In genomic region chr15:82809308-82810060, GRCh38 we compare ENCODE assay signal across 1 cellular context.
TF ChIP-seq lines count a peak whose summit lies in the region.

A gene with protein sequence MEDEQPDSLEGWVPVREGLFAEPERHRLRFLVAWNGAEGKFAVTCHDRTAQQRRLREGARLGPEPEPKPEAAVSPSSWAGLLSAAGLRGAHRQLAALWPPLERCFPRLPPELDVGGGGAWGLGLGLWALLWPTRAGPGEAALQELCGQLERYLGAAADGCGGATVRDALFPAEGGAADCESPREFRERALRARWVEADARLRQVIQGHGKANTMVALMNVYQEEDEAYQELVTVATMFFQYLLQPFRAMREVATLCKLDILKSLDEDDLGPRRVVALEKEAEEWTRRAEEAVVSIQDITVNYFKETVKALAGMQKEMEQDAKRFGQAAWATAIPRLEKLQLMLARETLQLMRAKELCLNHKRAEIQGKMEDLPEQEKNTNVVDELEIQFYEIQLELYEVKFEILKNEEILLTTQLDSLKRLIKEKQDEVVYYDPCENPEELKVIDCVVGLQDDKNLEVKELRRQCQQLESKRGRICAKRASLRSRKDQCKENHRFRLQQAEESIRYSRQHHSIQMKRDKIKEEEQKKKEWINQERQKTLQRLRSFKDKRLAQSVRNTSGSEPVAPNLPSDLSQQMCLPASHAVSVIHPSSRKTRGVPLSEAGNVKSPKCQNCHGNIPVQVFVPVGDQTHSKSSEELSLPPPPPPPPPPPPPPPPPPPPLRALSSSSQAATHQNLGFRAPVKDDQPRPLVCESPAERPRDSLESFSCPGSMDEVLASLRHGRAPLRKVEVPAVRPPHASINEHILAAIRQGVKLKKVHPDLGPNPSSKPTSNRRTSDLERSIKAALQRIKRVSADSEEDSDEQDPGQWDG (plus strand): TSS chr15:82809628. CDS start chr15:82809727, 99 bp downstream.

TF ChIP-seq in HepG2, 621 proteins besides CTCF, POLR2A, EP300 and RAD21 (continued from another document):
- TF ChIP-seq, protein P1, sequence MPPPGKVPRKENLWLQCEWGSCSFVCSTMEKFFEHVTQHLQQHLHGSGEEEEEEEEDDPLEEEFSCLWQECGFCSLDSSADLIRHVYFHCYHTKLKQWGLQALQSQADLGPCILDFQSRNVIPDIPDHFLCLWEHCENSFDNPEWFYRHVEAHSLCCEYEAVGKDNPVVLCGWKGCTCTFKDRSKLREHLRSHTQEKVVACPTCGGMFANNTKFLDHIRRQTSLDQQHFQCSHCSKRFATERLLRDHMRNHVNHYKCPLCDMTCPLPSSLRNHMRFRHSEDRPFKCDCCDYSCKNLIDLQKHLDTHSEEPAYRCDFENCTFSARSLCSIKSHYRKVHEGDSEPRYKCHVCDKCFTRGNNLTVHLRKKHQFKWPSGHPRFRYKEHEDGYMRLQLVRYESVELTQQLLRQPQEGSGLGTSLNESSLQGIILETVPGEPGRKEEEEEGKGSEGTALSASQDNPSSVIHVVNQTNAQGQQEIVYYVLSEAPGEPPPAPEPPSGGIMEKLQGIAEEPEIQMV (CRISPR knock-in tag; IDR thresholded peaks at IDR 0.05; ENCODE audit: low read depth), result peak; percentile 77; the same call in 1 of the 2 replicates
- TF ChIP-seq, protein P2, sequence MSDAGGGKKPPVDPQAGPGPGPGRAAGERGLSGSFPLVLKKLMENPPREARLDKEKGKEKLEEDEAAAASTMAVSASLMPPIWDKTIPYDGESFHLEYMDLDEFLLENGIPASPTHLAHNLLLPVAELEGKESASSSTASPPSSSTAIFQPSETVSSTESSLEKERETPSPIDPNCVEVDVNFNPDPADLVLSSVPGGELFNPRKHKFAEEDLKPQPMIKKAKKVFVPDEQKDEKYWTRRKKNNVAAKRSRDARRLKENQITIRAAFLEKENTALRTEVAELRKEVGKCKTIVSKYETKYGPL (CRISPR knock-in tag; IDR thresholded peaks at IDR 0.05), result 0 out of 2 replicates have a peak, but pooled peaks have one; percentile 22
- 0 out of 2 replicates have a peak, but pooled peaks have one; percentile 33 for TF ChIP-seq ZNF44 (CRISPR knock-in tag; IDR thresholded peaks at IDR 0.05)
- TF ChIP-seq, protein P3, sequence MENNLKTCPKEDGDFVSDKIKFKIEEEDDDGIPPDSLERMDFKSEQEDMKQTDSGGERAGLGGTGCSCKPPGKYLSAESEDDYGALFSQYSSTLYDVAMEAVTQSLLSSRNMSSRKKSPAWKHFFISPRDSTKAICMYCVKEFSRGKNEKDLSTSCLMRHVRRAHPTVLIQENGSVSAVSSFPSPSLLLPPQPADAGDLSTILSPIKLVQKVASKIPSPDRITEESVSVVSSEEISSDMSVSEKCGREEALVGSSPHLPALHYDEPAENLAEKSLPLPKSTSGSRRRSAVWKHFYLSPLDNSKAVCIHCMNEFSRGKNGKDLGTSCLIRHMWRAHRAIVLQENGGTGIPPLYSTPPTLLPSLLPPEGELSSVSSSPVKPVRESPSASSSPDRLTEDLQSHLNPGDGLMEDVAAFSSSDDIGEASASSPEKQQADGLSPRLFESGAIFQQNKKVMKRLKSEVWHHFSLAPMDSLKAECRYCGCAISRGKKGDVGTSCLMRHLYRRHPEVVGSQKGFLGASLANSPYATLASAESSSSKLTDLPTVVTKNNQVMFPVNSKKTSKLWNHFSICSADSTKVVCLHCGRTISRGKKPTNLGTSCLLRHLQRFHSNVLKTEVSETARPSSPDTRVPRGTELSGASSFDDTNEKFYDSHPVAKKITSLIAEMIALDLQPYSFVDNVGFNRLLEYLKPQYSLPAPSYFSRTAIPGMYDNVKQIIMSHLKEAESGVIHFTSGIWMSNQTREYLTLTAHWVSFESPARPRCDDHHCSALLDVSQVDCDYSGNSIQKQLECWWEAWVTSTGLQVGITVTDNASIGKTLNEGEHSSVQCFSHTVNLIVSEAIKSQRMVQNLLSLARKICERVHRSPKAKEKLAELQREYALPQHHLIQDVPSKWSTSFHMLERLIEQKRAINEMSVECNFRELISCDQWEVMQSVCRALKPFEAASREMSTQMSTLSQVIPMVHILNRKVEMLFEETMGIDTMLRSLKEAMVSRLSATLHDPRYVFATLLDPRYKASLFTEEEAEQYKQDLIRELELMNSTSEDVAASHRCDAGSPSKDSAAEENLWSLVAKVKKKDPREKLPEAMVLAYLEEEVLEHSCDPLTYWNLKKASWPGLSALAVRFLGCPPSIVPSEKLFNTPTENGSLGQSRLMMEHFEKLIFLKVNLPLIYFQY (CRISPR knock-in tag; IDR thresholded peaks at IDR 0.05; ENCODE audit: borderline replicate concordance), result 0 out of 2 replicates have a peak, but pooled peaks have one; percentile 13
- TF ChIP-seq KLF16 (CRISPR knock-in tag; IDR thresholded peaks at IDR 0.05), result peak in 1 of 2 experiments; percentile 57; a peak in 1 of 4 replicates
- TF ChIP-seq SUZ12 (IDR thresholded peaks at IDR 0.05; ENCODE audit: low read depth, low read length), result no peak
- TF ChIP-seq FOXK1 (CRISPR knock-in tag; IDR thresholded peaks at IDR 0.05; ENCODE audit: borderline replicate concordance, low read depth), result no peak
- TF ChIP-seq ZNF772 (CRISPR knock-in tag; IDR thresholded peaks at IDR 0.05), result peak; percentile 82; the same call in 1 of the 2 replicates
- no peak for TF ChIP-seq FLYWCH1 (CRISPR knock-in tag; IDR thresholded peaks at IDR 0.05)
- TF ChIP-seq YEATS4 (CRISPR knock-in tag; IDR thresholded peaks at IDR 0.05; ENCODE audit: borderline replicate concordance), result peak; percentile 51; the same call in 1 of the 2 replicates
- peak; percentile 67; the same call in 1 of the 2 replicates for TF ChIP-seq ZBTB20 (CRISPR knock-in tag; IDR thresholded peaks at IDR 0.05; ENCODE audit: borderline replicate concordance, low read depth)
